1 cellular context compared by ENCODE assay signal in genomic region chr5:19903611-19904010, GRCh38.
TF ChIP-seq lines count a peak whose summit lies in the region.

No MANE protein-coding gene starts in this region.

TF ChIP-seq in GM23338, 12 proteins besides CTCF, POLR2A, EP300 and RAD21 (continued from another document):
- TF ChIP-seq ZNF462 (CRISPR knock-in tag; IDR thresholded peaks at IDR 0.05) (no peak), ZNF331 (CRISPR knock-in tag; IDR thresholded peaks at IDR 0.05; ENCODE audit: low read depth) (no peak), STAT1 (IDR thresholded peaks at IDR 0.05; ENCODE audit: unreplicated experiment) (no peak), NANOG (IDR thresholded peaks at IDR 0.05; ENCODE audit: borderline replicate concordance) (no peak), POLR2AphosphoS5 (IDR thresholded peaks at IDR 0.05; ENCODE audit: low read depth) (no peak), ETS1 (IDR thresholded peaks at IDR 0.05) (no peak)
